Comparison of ENCODE assay signal across 13 cellular contexts in the genomic region with DNA sequence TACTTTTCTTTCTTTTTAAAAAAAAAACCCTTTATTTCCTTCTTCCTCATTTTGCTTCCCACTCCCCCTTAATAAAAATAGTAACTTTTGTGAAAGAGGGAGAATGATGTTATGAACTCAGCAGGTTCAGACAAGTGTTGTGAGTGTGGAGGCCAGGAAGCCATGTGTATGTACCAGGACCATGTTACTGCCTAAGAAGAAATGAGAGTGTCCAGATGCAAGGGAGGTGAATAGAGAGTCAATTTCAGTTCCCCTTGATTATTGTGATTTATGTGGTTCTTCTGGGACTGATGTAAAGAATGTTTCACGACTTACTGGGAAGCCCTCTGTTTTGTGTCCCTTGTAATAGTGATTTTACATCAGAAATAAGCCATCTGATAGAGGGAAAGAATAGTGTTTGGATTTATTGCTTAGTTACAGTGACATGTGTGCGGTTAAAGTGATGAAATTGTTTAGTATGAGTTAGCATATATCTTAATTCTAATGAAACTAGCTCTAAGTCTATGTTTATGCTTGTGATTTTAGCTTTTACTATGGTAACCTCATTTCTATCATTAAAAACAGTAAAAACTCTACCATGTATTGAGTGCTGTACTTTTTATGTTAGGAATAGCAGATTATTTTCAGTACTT. TPM values are rescaled to one million over a fixed set of nuclear protein-coding genes. Genes with fewer than 3 reads are reported as not detected.
DNase-seq lines count a peak whose midpoint lies in the region; ATAC-seq and TF ChIP-seq lines count a peak whose summit lies in the region.
"Had no signal": no experiment of that assay in that cellular context is flagged by ENCODE, and none has a peak within 500 bp of the region (broad histone marks: within the 10 kb centered on the region; RNA-seq: fewer than 3 reads in every experiment).

No MANE protein-coding gene starts in this region.

- H3F3A ChIP-seq in smooth muscle cell (ENCODE audit: low read depth) = peaks cover 7% of the 10 kb centered on the region

- H3K4me2 ChIP-seq in smooth muscle cell = no peak overlapping the region
- H3K4me2 ChIP-seq: KMS-11 had no signal

- intact Hi-C loops in activated CD4-positive, alpha-beta T cell treated with anti-CD3 and anti-CD28 coated beads for 36 hours (cut with DNase I, micrococcal nuclease) = no loop called here

- no peak for TF ChIP-seq CTCF in chondrocyte (IDR thresholded peaks at IDR 0.05)
- TF ChIP-seq CTCF in smooth muscle cell (IDR thresholded peaks at IDR 0.05; ENCODE audit: borderline replicate concordance, insufficient read depth, poor library complexity, severe bottlenecking) = no peak

- peaks cover 4% of the 10 kb centered on the region for H3K36me3 Mint-ChIP-seq in activated CD4-positive, alpha-beta T cell treated with anti-CD3 and anti-CD28 coated beads for 36 hours (ENCODE audit: low read depth)
- peaks cover 3% of the 10 kb centered on the region for H3K36me3 Mint-ChIP-seq in chondrocyte (ENCODE audit: low read depth)

- no peaks in the 10 kb centered on the region for H3K27me3 ChIP-seq in smooth muscle cell (ENCODE audit: low read depth)

- H3K27ac Mint-ChIP-seq in activated CD4-positive, alpha-beta T cell treated with anti-CD3 and anti-CD28 coated beads for 36 hours = peak overlapping the region; percentile 56
- peak overlapping the region; percentile 24 for H3K27ac Mint-ChIP-seq in chondrocyte (ENCODE audit: unreplicated experiment)

- H3K4me1 ChIP-seq in smooth muscle cell (ENCODE audit: low read depth) = peaks cover 23% of the 10 kb centered on the region

- H3K9ac ChIP-seq in smooth muscle cell (ENCODE audit: low read depth) = peak overlapping the region; percentile 6
- H3K9ac ChIP-seq: KMS-11 had no signal

- POLR2A ChIA-PET in activated CD4-positive, alpha-beta T cell treated with anti-CD3 and anti-CD28 coated beads for 36 hours (lab: Charles Lee) = interaction anchor here (1.0 kb wide), 1 partner anchor 31 kb away, joined by 3 read pairs; no protein-coding TSS in a partner anchor

- no peak for ATAC-seq in activated CD4-positive, alpha-beta T cell treated with anti-CD3 and anti-CD28 coated beads for 36 hours
- peak; percentile 58 for ATAC-seq in HG03342 (IDR thresholded peaks at IDR 0.05; ENCODE audit: unreplicated experiment)
- no peak for ATAC-seq in stimulated activated naive CD8-positive, alpha-beta T cell treated with anti-CD3 and anti-CD28 coated beads, Interleukin-15, Interleukin-2, amounts not matched to agents 100 U/mL and 50 U/mL, for 24 hours
- ATAC-seq: PC-3 had no signal

- peaks cover 74% of the 10 kb centered on the region for H3K79me2 ChIP-seq in smooth muscle cell (ENCODE audit: low read depth)

- peak overlapping the region; percentile 60 for H3K27ac ChIP-seq in smooth muscle cell (ENCODE audit: low read depth)
- H3K27ac ChIP-seq: KMS-11 had no signal

- no peak overlapping the region for H3K4me3 ChIP-seq in smooth muscle cell

- peaks cover 99% of the 10 kb centered on the region for H4K20me1 ChIP-seq in smooth muscle cell (ENCODE audit: low read depth)

- CTCF ChIA-PET in activated CD4-positive, alpha-beta T cell treated with anti-CD3 and anti-CD28 coated beads for 36 hours (lab: Charles Lee) = interaction anchor here (0.7 to 1.1 kb wide), 4 partner anchors 15 to 358 kb away, joined by 3 to 4 read pairs (median 3); no protein-coding TSS in a partner anchor

- peaks cover 42% of the 10 kb centered on the region for H3K4me1 Mint-ChIP-seq in activated CD4-positive, alpha-beta T cell treated with anti-CD3 and anti-CD28 coated beads for 36 hours
- peaks cover 40% of the 10 kb centered on the region for H3K4me1 Mint-ChIP-seq in chondrocyte (ENCODE audit: low read depth)

- H3K27me3 Mint-ChIP-seq in activated CD4-positive, alpha-beta T cell treated with anti-CD3 and anti-CD28 coated beads for 36 hours = no peaks in the 10 kb centered on the region
- no peaks in the 10 kb centered on the region for H3K27me3 Mint-ChIP-seq in chondrocyte (ENCODE audit: low read depth)

- H3K36me3 ChIP-seq in smooth muscle cell (ENCODE audit: low read depth) = no peaks in the 10 kb centered on the region

- H3K9me3 ChIP-seq in smooth muscle cell (replicated peaks; ENCODE audit: low read depth) = no peaks in the 10 kb centered on the region

- no peak overlapping the region for H3K4me3 Mint-ChIP-seq in activated CD4-positive, alpha-beta T cell treated with anti-CD3 and anti-CD28 coated beads for 36 hours
- H3K4me3 Mint-ChIP-seq in chondrocyte (ENCODE audit: unreplicated experiment) = no peak overlapping the region

- no peaks in the 10 kb centered on the region for H3K9me3 Mint-ChIP-seq in activated CD4-positive, alpha-beta T cell treated with anti-CD3 and anti-CD28 coated beads for 36 hours (ENCODE audit: low read depth)
- H3K9me3 Mint-ChIP-seq in chondrocyte (ENCODE audit: low read depth) = no peaks in the 10 kb centered on the region

- 59% methylated on average over 2 of the region's 2 CpGs for WGBS in smooth muscle cell (ENCODE audit: low lambda C conversion rate)

- H2AFZ ChIP-seq in smooth muscle cell (ENCODE audit: low read depth) = no peak overlapping the region

- no peak for DNase-seq in activated CD4-positive, alpha-beta T cell treated with anti-CD3 and anti-CD28 coated beads for 36 hours
- no peak for DNase-seq in activated CD4-positive, alpha-beta T cell treated with anti-CD3 and anti-CD28 coated beads for 1 hour
- DNase-seq in chondrocyte (ENCODE audit: low spot score) = no peak
- no peak for DNase-seq in smooth muscle cell (lab: John Stamatoyannopoulos, UW; ENCODE audit: unreplicated experiment)
- DNase-seq in stimulated activated naive CD8-positive, alpha-beta T cell treated with anti-CD3 and anti-CD28 coated beads, Interleukin-15, Interleukin-2, amounts not matched to agents 100 U/mL and 50 U/mL, for 24 hours = no peak
- DNase-seq in NCI-H2227 treated with DMSO at 0.1 percent for 48 hours (lab: John Stamatoyannopoulos, UW) = no peak
- DNase-seq in NCI-H1436 (lab: John Stamatoyannopoulos, UW) = no peak
- DNase-seq: anterior cingulate cortex; PC-3; stimulated activated CD4-positive, alpha-beta T cell treated with anti-CD3 and anti-CD28 coated beads, Interleukin-4, amount 100 ng/mL, for 1 hour; trophoblast cell had no signal

RNA-seq across cellular contexts. Expression of a gene that starts 32.5 kb away (rescaled TPM):
- 10 to 100 TPM; 18.5 to 18.9 TPM for total RNA-seq in activated CD4-positive, alpha-beta T cell treated with anti-CD3 and anti-CD28 coated beads for 36 hours
- 16.2 to 18.9 TPM (median 18.2 TPM) in 3 replicates for total RNA-seq in chondrocyte
- 23.9 TPM in 2 replicates for total RNA-seq in smooth muscle cell
- polyA plus RNA-seq in smooth muscle cell = 17.4 and 21.5 TPM in 2 replicates
